ENCODE assay signal across 12 cellular contexts in the genomic region with DNA sequence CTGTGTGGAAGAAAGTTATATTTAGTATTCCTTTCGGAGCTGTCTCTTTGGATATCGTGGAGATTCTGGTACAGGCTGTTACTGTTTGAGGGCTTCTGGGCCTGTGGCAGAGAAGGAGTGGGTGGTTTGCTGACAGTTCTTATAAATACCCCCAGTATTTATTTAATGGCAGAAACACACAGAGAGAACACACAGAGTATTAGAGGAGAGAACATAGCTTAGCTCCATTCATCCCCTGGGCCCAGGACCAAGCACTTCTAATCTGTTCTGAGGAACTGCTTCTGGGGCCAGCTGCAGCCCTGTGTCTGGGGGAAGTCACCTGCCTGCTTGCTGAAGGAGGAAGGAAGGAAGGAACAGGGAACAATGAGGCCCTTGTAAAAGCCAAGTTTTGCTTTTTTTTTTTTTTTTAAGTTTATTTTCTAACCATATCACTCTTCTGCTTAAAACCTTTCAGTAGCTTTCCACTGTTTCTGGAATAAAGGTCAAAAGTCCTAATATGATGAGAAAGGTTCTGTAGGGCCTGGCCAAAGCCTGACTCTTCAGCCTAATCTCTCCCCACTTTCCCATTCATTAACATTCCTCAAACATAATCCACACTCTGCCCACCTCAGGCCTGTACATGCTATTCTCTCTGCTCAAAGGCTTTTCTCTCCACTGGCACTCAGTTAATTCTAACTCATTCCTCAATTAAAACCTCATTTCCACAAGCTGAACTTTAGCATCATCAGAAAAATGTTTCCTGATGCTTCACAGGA. TPM values are rescaled to one million over a fixed set of nuclear protein-coding genes. Genes with fewer than 3 reads are reported as not detected.
A peak's percentile ranks its signal among the peaks of the same experiment; 100 is the strongest.
DNase-seq lines count a peak whose midpoint lies in the region; ATAC-seq, FAIRE-seq and TF ChIP-seq lines count a peak whose summit lies in the region.
"Had no signal": no experiment of that assay in that cellular context is flagged by ENCODE, and none has a peak within 500 bp of the region (broad histone marks: within the 10 kb centered on the region; RNA-seq: fewer than 3 reads in every experiment).

No MANE protein-coding gene starts in this region.

- H3K9me3 ChIP-seq in WERI-Rb-1 (ENCODE audit: severe bottlenecking) (no peaks in the 10 kb centered on the region), left ventricle myocardium inferior (replicated peaks) (no peaks in the 10 kb centered on the region), kidney (ENCODE audit: control insufficient read depth in 1 of 2, low read length in 2 of 2) (no peaks in the 10 kb centered on the region)
- H3K9me3 ChIP-seq: BE2C had no signal

- H3K9me3 Mint-ChIP-seq in Calu3 (ENCODE audit: low read depth, unreplicated experiment) (no peaks in the 10 kb centered on the region), progenitor cell of endocrine pancreas (ENCODE audit: low read depth) (no peaks in the 10 kb centered on the region)
- H3K9me3 Mint-ChIP-seq in activated naive CD4-positive, alpha-beta T cell treated with anti-CD3 and anti-CD28 coated beads for 36 hours: no peaks in the 10 kb centered on the region
- H3K9me3 Mint-ChIP-seq: activated T-cell treated with anti-CD3 and anti-CD28 coated beads, Interleukin-2, amount 50 U/mL, for 4 hours had no signal

- DNase-seq in Calu3 (peak; percentile 45), WERI-Rb-1 (peak; percentile 35), left ventricle myocardium inferior (peak; percentile 34), progenitor cell of endocrine pancreas (ENCODE audit: low spot score, unreplicated experiment) (no peak), GM19238 (ENCODE audit: insufficient read length, low spot score) (no peak), kidney (no peak)
- no peak for DNase-seq in activated naive CD4-positive, alpha-beta T cell treated with anti-CD3 and anti-CD28 coated beads for 36 hours
- DNase-seq: activated T-cell treated with anti-CD3 and anti-CD28 coated beads, Interleukin-2, amount 50 U/mL, for 4 hours; BE2C had no signal

- H3K27ac ChIP-seq in WERI-Rb-1 (peak overlapping the region; percentile 22), left ventricle myocardium inferior (replicated peaks) (peak overlapping the region; percentile 73), kidney (ENCODE audit: low read depth in 2 of 2, low read length in 2 of 2) (no peak overlapping the region)

- H3K27me3 Mint-ChIP-seq in Calu3 (ENCODE audit: unreplicated experiment) (no peaks in the 10 kb centered on the region), progenitor cell of endocrine pancreas (no peaks in the 10 kb centered on the region)
- H3K27me3 Mint-ChIP-seq in activated naive CD4-positive, alpha-beta T cell treated with anti-CD3 and anti-CD28 coated beads for 36 hours (ENCODE audit: low read depth): no peaks in the 10 kb centered on the region

- FAIRE-seq in kidney (lab: Jason Lieb, UNC): no peak
- FAIRE-seq: GM18507 had no signal

- CTCF ChIA-PET in Calu3 (lab: Charles Lee): interaction anchor here (0.6 to 0.9 kb wide), 3 partner anchors 25 to 76 kb away, joined by 3 to 4 read pairs (median 3); no protein-coding TSS in a partner anchor
- CTCF ChIA-PET in activated naive CD4-positive, alpha-beta T cell treated with anti-CD3 and anti-CD28 coated beads for 36 hours (lab: Charles Lee): interaction anchor here (0.7 to 1.5 kb wide), 2 partner anchors 10 to 76 kb away, joined by 3 to 4 read pairs; no protein-coding TSS in a partner anchor

- peaks cover 26% of the 10 kb centered on the region for H3K4me1 ChIP-seq in left ventricle myocardium inferior
- H3K4me1 ChIP-seq in kidney (ENCODE audit: control insufficient read depth in 1 of 2, insufficient read depth in 1 of 2, low read depth in 1 of 2, low read length in 2 of 2): no peaks in the 10 kb centered on the region
- H3K4me1 ChIP-seq: BE2C had no signal

- ATAC-seq in GM18909 (IDR thresholded peaks at IDR 0.05; ENCODE audit: poor library complexity, unreplicated experiment): no peak
- ATAC-seq: activated T-cell treated with anti-CD3 and anti-CD28 coated beads, Interleukin-2, amount 50 U/mL, for 4 hours had no signal

- TF ChIP-seq CTCF in Calu3 (IDR thresholded peaks at IDR 0.05; ENCODE audit: unreplicated experiment): no peak
- TF ChIP-seq CTCF in WERI-Rb-1 (IDR thresholded peaks at IDR 0.05; ENCODE audit: low read depth, low read length): no peak
- no peak for TF ChIP-seq CTCF in left ventricle myocardium inferior (IDR thresholded peaks at IDR 0.05; ENCODE audit: borderline replicate concordance)
- no peak for TF ChIP-seq CTCF in progenitor cell of endocrine pancreas (IDR thresholded peaks at IDR 0.05; ENCODE audit: unreplicated experiment)
- TF ChIP-seq CTCF in kidney (IDR thresholded peaks at IDR 0.05; ENCODE audit: borderline replicate concordance, extremely low read depth, insufficient read depth): no peak

- no peak overlapping the region for H3K9ac ChIP-seq in kidney (ENCODE audit: low read length in 2 of 2)

- H3K27ac Mint-ChIP-seq in Calu3 (ENCODE audit: unreplicated experiment) (peak overlapping the region; percentile 10), progenitor cell of endocrine pancreas (peak overlapping the region; percentile 63)
- no peak overlapping the region for H3K27ac Mint-ChIP-seq in activated naive CD4-positive, alpha-beta T cell treated with anti-CD3 and anti-CD28 coated beads for 36 hours

- no peak overlapping the region for H3K4me3 Mint-ChIP-seq in Calu3 (ENCODE audit: low read depth, unreplicated experiment)
- no peak overlapping the region for H3K4me3 Mint-ChIP-seq in progenitor cell of endocrine pancreas (ENCODE audit: low read depth)
- no peak overlapping the region for H3K4me3 Mint-ChIP-seq in activated naive CD4-positive, alpha-beta T cell treated with anti-CD3 and anti-CD28 coated beads for 36 hours
- H3K4me3 Mint-ChIP-seq: activated T-cell treated with anti-CD3 and anti-CD28 coated beads, Interleukin-2, amount 50 U/mL, for 4 hours had no signal

- intact Hi-C loops in Calu3 (cut with micrococcal nuclease; ENCODE audit: unreplicated experiment) (no loop called here), left ventricle myocardium inferior (cut with micrococcal nuclease) (loop anchor here (10.0 kb wide), 1 partner anchor 79 kb away; a partner anchor contains a TSS), kidney (cut with DNase I) (no loop called here)
- intact Hi-C loops in activated naive CD4-positive, alpha-beta T cell treated with anti-CD3 and anti-CD28 coated beads for 36 hours (cut with micrococcal nuclease): no loop called here

- H3K27me3 ChIP-seq in WERI-Rb-1 (ENCODE audit: insufficient read depth, low read depth, severe bottlenecking): no peaks in the 10 kb centered on the region
- H3K27me3 ChIP-seq in left ventricle myocardium inferior (ENCODE audit: low read depth): no peaks in the 10 kb centered on the region
- H3K27me3 ChIP-seq: BE2C had no signal

- H3K4me3 ChIP-seq in WERI-Rb-1 (ENCODE audit: low read depth, low read length) (no peak overlapping the region), left ventricle myocardium inferior (no peak overlapping the region), kidney (ENCODE audit: low read length in 2 of 2) (no peak overlapping the region)

- no TSS peak for BruUV-seq in Calu3 (replicated peaks; lab: Mats Ljungman, UMichigan)

- H3K36me3 ChIP-seq in WERI-Rb-1 (no peaks in the 10 kb centered on the region), left ventricle myocardium inferior (no peaks in the 10 kb centered on the region), kidney (ENCODE audit: control insufficient read depth in 1 of 2, insufficient read depth in 2 of 2, low read length in 2 of 2) (no peaks in the 10 kb centered on the region)
- H3K36me3 ChIP-seq: BE2C had no signal

- no peaks in the 10 kb centered on the region for H3K36me3 Mint-ChIP-seq in Calu3 (ENCODE audit: insufficient read depth, unreplicated experiment)
- no peaks in the 10 kb centered on the region for H3K36me3 Mint-ChIP-seq in progenitor cell of endocrine pancreas (ENCODE audit: insufficient read depth)
- no peaks in the 10 kb centered on the region for H3K36me3 Mint-ChIP-seq in activated naive CD4-positive, alpha-beta T cell treated with anti-CD3 and anti-CD28 coated beads for 36 hours (ENCODE audit: low read depth)

- H3K4me1 Mint-ChIP-seq in Calu3 (ENCODE audit: low read depth, unreplicated experiment) (peaks cover 16% of the 10 kb centered on the region), progenitor cell of endocrine pancreas (ENCODE audit: low read depth) (peaks cover 13% of the 10 kb centered on the region)
- H3K4me1 Mint-ChIP-seq in activated naive CD4-positive, alpha-beta T cell treated with anti-CD3 and anti-CD28 coated beads for 36 hours (ENCODE audit: low read depth): no peaks in the 10 kb centered on the region

RNA-seq across cellular contexts. Expression of a gene that starts 11.8 kb away (rescaled TPM):
- total RNA-seq in Calu3 (2022) (not detected in 2 replicates), left ventricle myocardium inferior (not detected), progenitor cell of endocrine pancreas (not detected in 2 replicates), kidney (not detected)
- not detected for polyA plus RNA-seq in kidney (ENCODE audit: insufficient read depth, low read depth, low replicate concordance)
- total RNA-seq in activated naive CD4-positive, alpha-beta T cell treated with anti-CD3 and anti-CD28 coated beads for 36 hours: not detected
- total RNA-seq: activated T-cell treated with anti-CD3 and anti-CD28 coated beads, Interleukin-2, amount 50 U/mL, for 4 hours; M059J had no signal

RNA-seq across cellular contexts. Expression of a gene that starts 16.4 kb away (rescaled TPM):
- total RNA-seq in Calu3 (2022) (12.0 and 13.8 TPM in 2 replicates), left ventricle myocardium inferior (94.3 TPM), progenitor cell of endocrine pancreas (12.9 and 17.1 TPM in 2 replicates), kidney (30.1 TPM)
- 9.5 TPM for polyA plus RNA-seq in kidney (ENCODE audit: insufficient read depth, low read depth, low replicate concordance)
- total RNA-seq in activated naive CD4-positive, alpha-beta T cell treated with anti-CD3 and anti-CD28 coated beads for 36 hours: 10 to 100 TPM in 1 of 2 experiments, 1 to 10 TPM in 1; 9.4 to 11.5 TPM

Comparison
In these comparisons a context has a peak if more than half of its experiments do, and no peak if none do; other contexts are left out.
1. DNase-seq: peak in Calu3 (single experiment), WERI-Rb-1 (single experiment) and left ventricle myocardium inferior (single experiment); none in progenitor cell of endocrine pancreas (single experiment), GM19238 (single experiment), kidney (single experiment) and activated naive CD4-positive, alpha-beta T cell treated with anti-CD3 and anti-CD28 coated beads for 36 hours (single experiment).
2. H3K27ac ChIP-seq: peak in WERI-Rb-1 (single experiment) and left ventricle myocardium inferior (single experiment); none in kidney (0 of 2).